ENCODE assay signal across 24 cellular contexts in the genomic region with DNA sequence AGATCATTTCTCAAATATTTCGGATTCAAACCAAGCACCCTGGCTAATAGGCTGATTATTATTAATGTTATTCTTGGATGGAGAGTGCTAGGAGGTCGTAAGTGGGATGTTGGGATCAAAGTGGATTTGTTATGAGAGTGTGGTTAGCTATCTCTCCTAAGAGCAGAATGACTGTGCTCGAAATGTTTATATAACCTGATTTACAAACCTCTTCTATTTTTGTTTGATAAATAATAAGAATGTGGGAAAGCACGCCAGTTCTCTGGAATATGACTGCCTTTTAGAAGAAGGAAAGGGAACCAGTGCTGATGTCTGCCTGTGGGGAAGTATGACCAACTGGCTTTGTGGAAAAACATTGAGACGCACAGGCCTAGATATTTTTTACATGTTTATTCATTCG.
DNase-seq lines count a peak whose midpoint lies in the region; ATAC-seq, FAIRE-seq and TF ChIP-seq lines count a peak whose summit lies in the region.
"Had no signal": no experiment of that assay in that cellular context is flagged by ENCODE, and none has a peak within 500 bp of the region (broad histone marks: within the 10 kb centered on the region; RNA-seq: fewer than 3 reads in every experiment).

No MANE protein-coding gene starts in this region.

- CTCF ChIA-PET in PC-3 (lab: Charles Lee), result no interaction called here

- H3K4me3 ChIP-seq in PC-3 (ENCODE audit: low read length) (no peak overlapping the region), muscle layer of duodenum (ENCODE audit: low read depth in 1 of 2, low read length in 2 of 2) (no peak overlapping the region), pancreas (no peak overlapping the region)
- H3K4me3 ChIP-seq: A549, mucosa of descending colon, neural progenitor cell, Peyer's patch had no signal

- peaks cover 29% of the 10 kb centered on the region; the same call in 1 of the 2 replicates for H3K4me1 ChIP-seq in PC-3 (ENCODE audit: insufficient read depth, low read length)
- H3K4me1 ChIP-seq in muscle layer of duodenum (ENCODE audit: control insufficient read depth in 1 of 2, insufficient read depth in 2 of 2, low read length in 2 of 2), result peaks cover 0 to 7% of the 10 kb centered on the region in 2 donors
- no peaks in the 10 kb centered on the region for H3K4me1 ChIP-seq in pancreas
- H3K4me1 ChIP-seq: A549, BE2C, neural progenitor cell, Peyer's patch had no signal

- H4K20me1 ChIP-seq in PC-3 (ENCODE audit: low read length), result no peaks in the 10 kb centered on the region

- H3K27ac ChIP-seq in 22Rv1 (peak overlapping the region; percentile 95), PC-3 (ENCODE audit: low read length) (peak overlapping the region; percentile 93), epithelial cell of prostate (peak overlapping the region; percentile 92), muscle layer of duodenum (ENCODE audit: low read length) (peak overlapping the region; percentile 11), pancreas (no peak overlapping the region)
- H3K27ac ChIP-seq: A549, neural progenitor cell had no signal

- H3K36me3 ChIP-seq in PC-3 (ENCODE audit: low read depth, low read length) (no peaks in the 10 kb centered on the region), muscle layer of duodenum (ENCODE audit: control insufficient read depth in 1 of 2, insufficient read depth in 2 of 2, low read length in 2 of 2) (no peaks in the 10 kb centered on the region), pancreas (no peaks in the 10 kb centered on the region)
- H3K36me3 ChIP-seq: BE2C, neural progenitor cell, Peyer's patch had no signal

- H3F3A ChIP-seq in PC-3 (ENCODE audit: low read length, unreplicated experiment), result no peaks in the 10 kb centered on the region

- TF ChIP-seq CTCF in 22Rv1 (IDR thresholded peaks at IDR 0.05) (no peak), PC-3 (conservative IDR thresholded peaks at IDR 0.05; ENCODE audit: low read depth, low read length) (no peak), pancreas (IDR thresholded peaks at IDR 0.05) (no peak)

- POLR2A ChIA-PET in PC-3 (lab: Charles Lee; ENCODE audit: unreplicated experiment), result no interaction called here

- no peak for FAIRE-seq in pancreas (lab: Jason Lieb, UNC)
- FAIRE-seq: A549, H1, TTC549 had no signal

- H3K27me3 ChIP-seq in PC-3 (ENCODE audit: low read length), result no peaks in the 10 kb centered on the region
- no peaks in the 10 kb centered on the region for H3K27me3 ChIP-seq in muscle layer of duodenum (ENCODE audit: low read depth, low read length)
- H3K27me3 ChIP-seq in pancreas, result peaks cover 0 to 6% (median 0%) of the 10 kb centered on the region in 4 donors
- H3K27me3 ChIP-seq: BE2C, neural progenitor cell, Peyer's patch had no signal

- 61 to 67% methylated on average over 6 of the region's 6 CpGs for WGBS in pancreas, 2 donors

- intact Hi-C loops in PC-3 (cut with micrococcal nuclease), result loop anchor here (1.0 kb wide), 1 partner anchor 25 kb away; no protein-coding TSS in a partner anchor
- intact Hi-C loops in pancreas (cut with DNase I), result no loop called here

- 0 out of 2 replicates have a peak overlapping the region, but pooled peaks have one; percentile 13 for H3K4me2 ChIP-seq in PC-3 (ENCODE audit: low read length)
- H3K4me2 ChIP-seq: A549, neural progenitor cell had no signal

- H3K79me2 ChIP-seq in PC-3 (ENCODE audit: low read length), result peaks cover 19% of the 10 kb centered on the region

- no peak overlapping the region for H3K9ac ChIP-seq in PC-3 (ENCODE audit: low read length)
- H3K9ac ChIP-seq: neural progenitor cell had no signal

- no peak for ATAC-seq in PC-3
- no peak for ATAC-seq in GM21737 (IDR thresholded peaks at IDR 0.05; ENCODE audit: unreplicated experiment)
- no peak for ATAC-seq in pancreas
- ATAC-seq: A549; activated CD8-positive, alpha-beta T cell treated with anti-CD3 and anti-CD28 coated beads for 36 hours; mucosa of descending colon had no signal

- DNase-seq in PC-3 (no peak), epithelial cell of prostate (ENCODE audit: low read depth, low spot score) (no peak), AML-193 (lab: John Stamatoyannopoulos, UW) (no peak), NCI-H146 treated with DMSO at 0.1 percent for 48 hours (lab: John Stamatoyannopoulos, UW; ENCODE audit: unreplicated experiment) (no peak), pancreas (no peak)
- DNase-seq: activated CD4-positive, alpha-beta T cell treated with anti-CD3 and anti-CD28 coated beads for 1 hour; activated CD8-positive, alpha-beta T cell treated with anti-CD3 and anti-CD28 coated beads for 36 hours; activated effector memory CD4-positive, alpha-beta T cell treated with Interleukin-2 at 50 U/mL for 16 hours; activated T-cell treated with anti-CD3 and anti-CD28 coated beads for 4 hours; BE2C; dermis blood vessel endothelial cell; KBM-7; mucosa of descending colon; NCI-H1436 treated with DMSO at 0.1 percent for 48 hours; NCI-H524 treated with DMSO at 0.1 percent for 48 hours; Peyer's patch; stimulated activated CD4-positive, alpha-beta T cell treated with anti-CD3 and anti-CD28 coated beads, Interleukin-1b, Interleukin-23, amount 100 ng/mL, for 48 hours had no signal

- no peak overlapping the region for H2AFZ ChIP-seq in PC-3 (ENCODE audit: low read length)
- H2AFZ ChIP-seq: neural progenitor cell had no signal

- no TSS peak for BruUV-seq in PC-3 (replicated peaks; lab: Mats Ljungman, UMichigan)

- H3K9me3 ChIP-seq in PC-3 (ENCODE audit: low read length) (no peaks in the 10 kb centered on the region), muscle layer of duodenum (ENCODE audit: control insufficient read depth in 1 of 2, low read length in 2 of 2) (no peaks in the 10 kb centered on the region), pancreas (no peaks in the 10 kb centered on the region)
- H3K9me3 ChIP-seq: A549, BE2C, mucosa of descending colon, Peyer's patch had no signal

- H3K9me2 ChIP-seq in PC-3 (replicated peaks; ENCODE audit: low read length), result no peaks in the 10 kb centered on the region

Comparison
In these comparisons a context has a peak if more than half of its experiments do, and no peak if none do; other contexts are left out.
1. H3K27ac ChIP-seq: peak in 22Rv1 (single experiment), PC-3 (single experiment), epithelial cell of prostate (single experiment) and muscle layer of duodenum (single experiment); none in pancreas (0 of 4).